ENCODE assay signal across 8 cellular contexts in genomic region chr10:43594944-43595589, GRCh38. TPM values are rescaled to one million over a fixed set of nuclear protein-coding genes. Genes with fewer than 3 reads are reported as not detected.
DNase-seq lines count a peak whose midpoint lies in the region; ATAC-seq and TF ChIP-seq lines count a peak whose summit lies in the region.

No MANE protein-coding gene starts in this region.

- TF ChIP-seq CTCF in activated B cell treated with CpG ODN at 0.5 μM for 24 hours (IDR thresholded peaks at IDR 0.05) (no peak), stomach (IDR thresholded peaks at IDR 0.05) (no peak)

- no peak overlapping the region for H3K27ac ChIP-seq in stomach

- ATAC-seq in GM19043 (IDR thresholded peaks at IDR 0.05; ENCODE audit: low read depth, unreplicated experiment) (peak; percentile 89), HG03175 (IDR thresholded peaks at IDR 0.05; ENCODE audit: unreplicated experiment) (peak; percentile 95), activated B cell treated with CpG ODN at 0.5 μM for 24 hours (ENCODE audit: low read depth) (peak; percentile 90), left cardiac atrium (peak; percentile 45 to 61)

- no peaks in the 10 kb centered on the region for H3K27me3 Mint-ChIP-seq in activated B cell treated with CpG ODN at 0.5 μM for 24 hours

- H3K27me3 ChIP-seq in stomach, result no peaks in the 10 kb centered on the region

- H3K36me3 Mint-ChIP-seq in activated B cell treated with CpG ODN at 0.5 μM for 24 hours (ENCODE audit: low read depth), result no peaks in the 10 kb centered on the region

- H3K27ac Mint-ChIP-seq in activated B cell treated with CpG ODN at 0.5 μM for 24 hours, result peak overlapping the region; percentile 90

- POLR2A ChIA-PET in activated B cell treated with CpG ODN at 0.5 μM for 24 hours (lab: Charles Lee), result interaction anchor here (0.6 to 2.8 kb wide), 5 partner anchors 12 to 1352 kb away, joined by 3 to 19 read pairs (median 3); partner anchors contain the start of genes ZNF239, ZNF32, ZNF485 and ZNF487

- peaks cover 2% of the 10 kb centered on the region for H3K9me3 Mint-ChIP-seq in activated B cell treated with CpG ODN at 0.5 μM for 24 hours

- CTCF ChIA-PET in activated B cell treated with CpG ODN at 0.5 μM for 24 hours (lab: Charles Lee), result no interaction called here

- H3K4me1 ChIP-seq in stomach, result peaks cover 0 to 17% (median 13%) of the 10 kb centered on the region in 4 donors

- peak; percentile 37 for DNase-seq in AG08396 (ENCODE audit: low spot score)
- DNase-seq in activated B cell treated with CpG ODN at 0.5 μM for 24 hours, result no peak
- no peak for DNase-seq in left cardiac atrium
- peak; percentile 46 for DNase-seq in stomach
- DNase-seq in SKM-1 treated with dmso at 0.1 percent for 144 hours (lab: John Stamatoyannopoulos, UW; ENCODE audit: unreplicated experiment), result no peak
- no peak for DNase-seq in superior temporal gyrus (ENCODE audit: extremely low spot score)

- TF ChIP-seq EP300 in stomach (IDR thresholded peaks at IDR 0.05), result no peak

- peak overlapping the region; percentile 85 for H3K4me3 Mint-ChIP-seq in activated B cell treated with CpG ODN at 0.5 μM for 24 hours

- no peaks in the 10 kb centered on the region for H3K36me3 ChIP-seq in stomach

- WGBS in stomach, 5 donors, result 6 to 16% (median 7%) methylated on average over 6 to 8 of the region's 8 CpGs

- peaks cover 26% of the 10 kb centered on the region for H3K4me1 Mint-ChIP-seq in activated B cell treated with CpG ODN at 0.5 μM for 24 hours

- no peak for TF ChIP-seq POLR2A in stomach (IDR thresholded peaks at IDR 0.05)

- H3K4me3 ChIP-seq in stomach, result peak overlapping the region; percentile 18 to 35 (median 30)

- intact Hi-C loops in activated B cell treated with CpG ODN at 0.5 μM for 24 hours (cut with micrococcal nuclease) (loop anchor here (1.0 kb wide), 3 partner anchors 11 to 53 kb away; partner anchors contain the start of genes ZNF239, ZNF32 and ZNF485), left cardiac atrium (cut with DNase I) (no loop called here), stomach (cut with DNase I; ENCODE audit: low total_unique reads) (no loop called here)

- H3K9me3 ChIP-seq in stomach, result peaks cover 0 to 9% (median 0%) of the 10 kb centered on the region in 4 donors

RNA-seq across cellular contexts. Expression of gene ZNF485, which starts 11.2 kb away (rescaled TPM):
- total RNA-seq in activated B cell treated with CpG ODN at 0.5 μM for 24 hours, result 7.6 and 9.0 TPM in 2 replicates
- 1 to 10 TPM; 2.0 to 2.8 TPM for total RNA-seq in left cardiac atrium
- 10 to 100 TPM in 1 of 5 donors, 1 to 10 TPM in 3, not detected in 1; 1.8 to 12.1 (median 5.0) TPM for total RNA-seq in stomach
- 1 to 10 TPM; 1.8 to 2.6 (median 1.9) TPM for polyA plus RNA-seq in stomach

RNA-seq across cellular contexts. Expression of gene ZNF239, which starts 20.7 kb away (rescaled TPM):
- total RNA-seq in activated B cell treated with CpG ODN at 0.5 μM for 24 hours (5.7 and 9.4 TPM in 2 replicates), left cardiac atrium (1 to 10 TPM; 2.1 to 2.2 TPM), stomach (10 to 100 TPM in 1 of 5 donors, 1 to 10 TPM in 2, not detected in 2; 4.0 to 37.5 (median 5.2) TPM)
- polyA plus RNA-seq in stomach, result 1 to 10 TPM; 1.4 to 1.9 (median 1.6) TPM

RNA-seq across cellular contexts. Expression of gene ZNF32, which starts 53.6 kb away (rescaled TPM):
- total RNA-seq in activated B cell treated with CpG ODN at 0.5 μM for 24 hours (26.7 and 30.1 TPM in 2 replicates), left cardiac atrium (10 to 100 TPM; 41.3 to 41.6 TPM), stomach (10 to 100 TPM in 4 of 5 donors, 1 to 10 TPM in 1; 8.7 to 75.9 (median 34.5) TPM)
- 10 to 100 TPM; 52.9 to 60.0 (median 56.8) TPM for polyA plus RNA-seq in stomach

Comparison
In these comparisons a context has a peak if more than half of its experiments do, and no peak if none do; other contexts are left out.
1. DNase-seq: peak in AG08396 (single experiment) and stomach (single experiment); none in activated B cell treated with CpG ODN at 0.5 μM for 24 hours (single experiment), left cardiac atrium (single experiment), SKM-1 treated with dmso at 0.1 percent for 144 hours (single experiment) and superior temporal gyrus (single experiment).
2. Peak in every context shown above with its lines, with median percentiles within 50 percentile points of each other: ATAC-seq.